ENCODE assay signal across 9 cellular contexts in genomic region chr13:25375727-25376358, GRCh38. TPM values are rescaled to one million over a fixed set of nuclear protein-coding genes. Genes with fewer than 3 reads are reported as not detected.
DNase-seq lines count a peak whose midpoint lies in the region; ATAC-seq, FAIRE-seq and TF ChIP-seq lines count a peak whose summit lies in the region.
"Had no signal": no experiment of that assay in that cellular context is flagged by ENCODE, and none has a peak within 500 bp of the region (broad histone marks: within the 10 kb centered on the region; RNA-seq: fewer than 3 reads in every experiment).

No MANE protein-coding gene starts in this region.

- DNase-seq in A549 (ENCODE audit: low read depth in 1 of 2, low spot score in 1 of 2) = peak; percentile 13 to 25
- peak; percentile 45 for DNase-seq in EH (ENCODE audit: low read depth)
- peak; percentile 28 for DNase-seq in MM.1S
- peak; percentile 3 to 39 for DNase-seq in SW 1271 (lab: John Stamatoyannopoulos, UW)
- peak; percentile 46 for DNase-seq in epidermal melanocyte (ENCODE audit: insufficient read length, low spot score)
- DNase-seq in neural progenitor cell (ENCODE audit: low spot score) = peak; percentile 54
- DNase-seq in NK-92 (lab: John Stamatoyannopoulos, UW; ENCODE audit: unreplicated experiment) = no peak

- no peaks in the 10 kb centered on the region for H3K79me2 ChIP-seq in MM.1S (ENCODE audit: low read length)
- no peaks in the 10 kb centered on the region for H3K79me2 ChIP-seq in neural progenitor cell (ENCODE audit: low read depth)

- H2AFZ ChIP-seq in MM.1S (ENCODE audit: low read length) = no peak overlapping the region
- no peak overlapping the region for H2AFZ ChIP-seq in neural progenitor cell (replicated peaks)

- TF ChIP-seq CTCF in A549 (IDR thresholded peaks at IDR 0.05) (peak; percentile 53), MM.1S (IDR thresholded peaks at IDR 0.05; ENCODE audit: low read length) (peak; percentile 44), neural progenitor cell (IDR thresholded peaks at IDR 0.05) (peak; percentile 76)

- H3K36me3 Mint-ChIP-seq in neural progenitor cell = no peaks in the 10 kb centered on the region

- POLR2A ChIA-PET in A549 (lab: Yijun Ruan, JAX) = no interaction called here

- no peak for FAIRE-seq in A549 (lab: Jason Lieb, UNC)
- FAIRE-seq: endometrium had no signal

- H3K27me3 Mint-ChIP-seq in neural progenitor cell (ENCODE audit: insufficient read depth, low read depth) = peaks cover 26% of the 10 kb centered on the region

- H3F3A ChIP-seq in MM.1S (ENCODE audit: insufficient read depth, low read length) (no peaks in the 10 kb centered on the region), neural progenitor cell (ENCODE audit: low read depth) (peaks cover 6% of the 10 kb centered on the region)

- H3K4me1 ChIP-seq in A549 (no peaks in the 10 kb centered on the region; the same call in 2 of the 3 replicates), MM.1S (ENCODE audit: low read length) (no peaks in the 10 kb centered on the region), neural progenitor cell (no peaks in the 10 kb centered on the region)

- H3K4me3 Mint-ChIP-seq in neural progenitor cell = no peak overlapping the region

- TF ChIP-seq POLR2A in A549 (IDR thresholded peaks at IDR 0.05; ENCODE audit: low read length) = no peak

- no peak overlapping the region for H3K27ac Mint-ChIP-seq in neural progenitor cell

- no peaks in the 10 kb centered on the region for H3K9me3 Mint-ChIP-seq in neural progenitor cell

- CTCF ChIA-PET in A549 (lab: Yijun Ruan, JAX) = interaction anchor here (0.6 to 3.0 kb wide), 16 partner anchors 9 to 1282 kb away, joined by 3 to 16 read pairs (median 4); partner anchors contain the start of genes AMER2 and MTMR6

- no peaks in the 10 kb centered on the region for H3K27me3 ChIP-seq in MM.1S (replicated peaks; ENCODE audit: insufficient read depth, low read length)
- H3K27me3 ChIP-seq in neural progenitor cell = peaks cover 45% of the 10 kb centered on the region

- H3K4me3 ChIP-seq in A549 (no peak overlapping the region), MM.1S (ENCODE audit: low read length) (no peak overlapping the region), neural progenitor cell (no peak overlapping the region)

- no peaks in the 10 kb centered on the region for H3K9me3 ChIP-seq in A549
- H3K9me3 ChIP-seq in MM.1S (replicated peaks; ENCODE audit: insufficient read depth, low read length) = no peaks in the 10 kb centered on the region
- no peaks in the 10 kb centered on the region for H3K9me3 ChIP-seq in neural progenitor cell (ENCODE audit: low read depth)

- H3K9ac ChIP-seq in MM.1S (ENCODE audit: low read length) = no peak overlapping the region
- no peak overlapping the region for H3K9ac ChIP-seq in neural progenitor cell

- no peaks in the 10 kb centered on the region for H4K20me1 ChIP-seq in MM.1S (ENCODE audit: insufficient read depth, low read length)
- no peaks in the 10 kb centered on the region for H4K20me1 ChIP-seq in neural progenitor cell (ENCODE audit: low read depth)

- 2% methylated on average over 9 of the region's 9 CpGs for whole genome bisulfite sequencing in A549 (ENCODE audit: missing lambda C conversion rate)

- no peak for TF ChIP-seq EP300 in A549 (IDR thresholded peaks at IDR 0.05)

- H3K27ac ChIP-seq in A549 (no peak overlapping the region), MM.1S (ENCODE audit: low read length) (no peak overlapping the region), neural progenitor cell (no peak overlapping the region)

- H3K36me3 ChIP-seq in MM.1S (replicated peaks; ENCODE audit: insufficient read depth, low read length) (no peaks in the 10 kb centered on the region), neural progenitor cell (no peaks in the 10 kb centered on the region)

- H3K9me2 ChIP-seq in MM.1S (replicated peaks; ENCODE audit: insufficient read depth, low read length) = no peaks in the 10 kb centered on the region

- peak; percentile 27 to 42; a peak in 3 of 5 replicates for TF ChIP-seq RAD21 in A549 (conservative IDR thresholded peaks at IDR 0.05 in 1 of 2, IDR thresholded peaks at IDR 0.05 in 1 of 2)

- peaks cover 6% of the 10 kb centered on the region for H3K4me1 Mint-ChIP-seq in neural progenitor cell

- H3K4me2 ChIP-seq in A549 (no peak overlapping the region), MM.1S (ENCODE audit: low read depth, low read length) (no peak overlapping the region), neural progenitor cell (no peak overlapping the region)

- ATAC-seq in A549 (peak in 1 of 2 experiments; percentile 69; a peak in 3 of 6 replicates), HG03432 (IDR thresholded peaks at IDR 0.05; ENCODE audit: unreplicated experiment) (no peak)

TF ChIP-seq in A549, 52 proteins besides CTCF, POLR2A, EP300 and RAD21:
- TF ChIP-seq MAFK (IDR thresholded peaks at IDR 0.05; ENCODE audit: partially characterized antibody) (no peak), CHD2 (IDR thresholded peaks at IDR 0.05; ENCODE audit: low read length, partially characterized antibody) (no peak), HES2 (IDR thresholded peaks at IDR 0.05) (no peak), SMC3 (IDR thresholded peaks at IDR 0.05) (peak; percentile 47), EHMT2 (IDR thresholded peaks at IDR 0.05; ENCODE audit: low read depth) (no peak), ZC3H11A (IDR thresholded peaks at IDR 0.05) (no peak)
- TF ChIP-seq, protein P1, sequence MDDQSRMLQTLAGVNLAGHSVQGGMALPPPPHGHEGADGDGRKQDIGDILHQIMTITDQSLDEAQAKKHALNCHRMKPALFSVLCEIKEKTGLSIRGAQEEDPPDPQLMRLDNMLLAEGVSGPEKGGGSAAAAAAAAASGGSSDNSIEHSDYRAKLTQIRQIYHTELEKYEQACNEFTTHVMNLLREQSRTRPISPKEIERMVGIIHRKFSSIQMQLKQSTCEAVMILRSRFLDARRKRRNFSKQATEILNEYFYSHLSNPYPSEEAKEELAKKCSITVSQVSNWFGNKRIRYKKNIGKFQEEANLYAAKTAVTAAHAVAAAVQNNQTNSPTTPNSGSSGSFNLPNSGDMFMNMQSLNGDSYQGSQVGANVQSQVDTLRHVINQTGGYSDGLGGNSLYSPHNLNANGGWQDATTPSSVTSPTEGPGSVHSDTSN (IDR thresholded peaks at IDR 0.05) = no peak
- TF ChIP-seq, protein P2, sequence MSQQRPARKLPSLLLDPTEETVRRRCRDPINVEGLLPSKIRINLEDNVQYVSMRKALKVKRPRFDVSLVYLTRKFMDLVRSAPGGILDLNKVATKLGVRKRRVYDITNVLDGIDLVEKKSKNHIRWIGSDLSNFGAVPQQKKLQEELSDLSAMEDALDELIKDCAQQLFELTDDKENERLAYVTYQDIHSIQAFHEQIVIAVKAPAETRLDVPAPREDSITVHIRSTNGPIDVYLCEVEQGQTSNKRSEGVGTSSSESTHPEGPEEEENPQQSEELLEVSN (IDR thresholded peaks at IDR 0.05; ENCODE audit: borderline replicate concordance, low read depth) = no peak
TF ChIP-seq in A549: peak in this region for 1.

RNA-seq across cellular contexts. Expression of gene ATP8A2, which starts 4.1 kb away (rescaled TPM):
- not detected in 2 replicates for polyA plus RNA-seq in A549 (2011; rRNA removed)
- polyA plus RNA-seq in A549 (2012; cell fraction: cytosol; rRNA removed) = not detected in 2 replicates
- polyA plus RNA-seq in A549 (2012; cell fraction: nucleus; rRNA removed) = not detected in 2 replicates
- polyA plus RNA-seq in A549 (2017; fragmentation: RNase III; extraction: RNeasy Plus Mini Kit Qiagen cat#74134 plus additional on column Dnase treatment) = 0.03 TPM in 1 of 3 replicates, not detected in the others
- polyA minus RNA-seq in A549 (2011; rRNA and poly(A)+ RNA removed) = 0.05 TPM in 1 of 2 replicates, not detected in the other
- total RNA-seq in neural progenitor cell (ENCODE audit: low replicate concordance) = 4.2 and 4.8 TPM in 2 replicates
